ENCODE assay signal across 8 cellular contexts in genomic region chr22:20867179-20868099, GRCh38. TPM values are rescaled to one million over a fixed set of nuclear protein-coding genes. Genes with fewer than 3 reads are reported as not detected.
A peak's percentile ranks its signal among the peaks of the same experiment; 100 is the strongest.
DNase-seq lines count a peak whose midpoint lies in the region; ATAC-seq and TF ChIP-seq lines count a peak whose summit lies in the region.

No MANE protein-coding gene starts in this region.

- no peaks in the 10 kb centered on the region for H3K9me3 Mint-ChIP-seq in activated T-cell treated with anti-CD3 and anti-CD28 coated beads, Interleukin-2, amount 50 U/mL, for 72 hours

- in situ Hi-C loops in transverse colon (cut with MboI; ENCODE audit: low pct_ligation_motif_present in 1 of 4, low pct_unique_long_range_greater_than_20kb in 1 of 4, low sequenced_read_pairs in 3 of 4) = no loop called here

- no peak overlapping the region for H3K4me3 Mint-ChIP-seq in activated T-cell treated with anti-CD3 and anti-CD28 coated beads, Interleukin-2, amount 50 U/mL, for 72 hours

- H3K27me3 ChIP-seq in right lobe of liver (no peaks in the 10 kb centered on the region), transverse colon (no peaks in the 10 kb centered on the region)

- H3K4me3 ChIP-seq in cardiac fibroblast (replicated peaks in 1 of 2; ENCODE audit: low read depth in 2 of 2, low read length in 2 of 2) = no peak overlapping the region
- peak overlapping the region in 2 of 3 donors; percentile 20 to 27 for H3K4me3 ChIP-seq in right lobe of liver
- H3K4me3 ChIP-seq in transverse colon = peak overlapping the region in 1 of 4 donors; percentile 22

- no peaks in the 10 kb centered on the region for H3K9me3 ChIP-seq in right lobe of liver
- H3K9me3 ChIP-seq in transverse colon = no peaks in the 10 kb centered on the region

- H3K36me3 ChIP-seq in right lobe of liver = peaks cover 0 to 20% (median 7%) of the 10 kb centered on the region in 4 donors
- H3K36me3 ChIP-seq in transverse colon = peaks cover 0 to 14% (median 3%) of the 10 kb centered on the region in 4 donors

- TF ChIP-seq POLR2A in right lobe of liver (IDR thresholded peaks at IDR 0.05) = peak; percentile 84
- peak; percentile 68 for TF ChIP-seq POLR2A in transverse colon (IDR thresholded peaks at IDR 0.05)

- H3K36me3 Mint-ChIP-seq in activated T-cell treated with anti-CD3 and anti-CD28 coated beads, Interleukin-2, amount 50 U/mL, for 72 hours (ENCODE audit: insufficient read depth in 2 of 2) = no peaks in the 10 kb centered on the region

- H3K27ac ChIP-seq in right lobe of liver (peak overlapping the region; percentile 91 to 96 (median 93)), transverse colon (peak overlapping the region; percentile 81 to 88 (median 87))

- TF ChIP-seq CTCF in cardiac fibroblast (IDR thresholded peaks at IDR 0.05; ENCODE audit: low read depth, low read length) = no peak
- TF ChIP-seq CTCF in right lobe of liver (IDR thresholded peaks at IDR 0.05) = no peak
- TF ChIP-seq CTCF in transverse colon (IDR thresholded peaks at IDR 0.05) = no peak

- no peaks in the 10 kb centered on the region for H3K27me3 Mint-ChIP-seq in activated T-cell treated with anti-CD3 and anti-CD28 coated beads, Interleukin-2, amount 50 U/mL, for 72 hours (ENCODE audit: low read depth)

- no peak for TF ChIP-seq EP300 in transverse colon (IDR thresholded peaks at IDR 0.05; ENCODE audit: low read depth)

- peaks cover 0 to 46% (median 14%) of the 10 kb centered on the region in 4 donors for H3K4me1 ChIP-seq in right lobe of liver
- peaks cover 9 to 34% (median 28%) of the 10 kb centered on the region in 4 donors for H3K4me1 ChIP-seq in transverse colon

- WGBS in right lobe of liver (ENCODE audit: insufficient coverage, low coverage, low lambda C conversion rate, missing lambda C conversion rate) = 15% methylated on average over 4 of the region's 12 CpGs
- WGBS in transverse colon (ENCODE audit: low coverage in 1 of 2), 2 donors = 32 to 45% methylated on average over 3 to 12 of the region's 12 CpGs

- peak overlapping the region; percentile 8 for H3K27ac Mint-ChIP-seq in activated T-cell treated with anti-CD3 and anti-CD28 coated beads, Interleukin-2, amount 50 U/mL, for 72 hours

- H3K4me1 Mint-ChIP-seq in activated T-cell treated with anti-CD3 and anti-CD28 coated beads, Interleukin-2, amount 50 U/mL, for 72 hours (ENCODE audit: low read depth) = peaks cover 30% of the 10 kb centered on the region

- no peak for DNase-seq in activated T-cell treated with anti-CD3 and anti-CD28 coated beads, Interleukin-2, amount 50 U/mL, for 72 hours
- no peak for DNase-seq in activated T-cell treated with anti-CD3 and anti-CD28 coated beads, Interleukin-2, amount 50 U/mL, for 1 hour
- DNase-seq in cardiac fibroblast (ENCODE audit: low read depth in 2 of 2) (peak; percentile 35 to 76), right lobe of liver (peak; percentile 76 to 89 (median 82)), transverse colon (peak; percentile 51), NCI-H748 treated with DMSO at 0.1 percent for 48 hours (lab: John Stamatoyannopoulos, UW) (no peak), DMS153 (lab: John Stamatoyannopoulos, UW) (no peak)
- no peak for DNase-seq in central memory CD4-positive, alpha-beta T cell

- no peak for ATAC-seq in activated T-cell treated with anti-CD3 and anti-CD28 coated beads, Interleukin-2, amount 50 U/mL, for 72 hours (replicated peaks in 1 of 2)
- ATAC-seq in right lobe of liver = peak; percentile 93 to 97 (median 96)

- intact Hi-C loops in right lobe of liver (cut with DNase I) (no loop called here), transverse colon (cut with DNase I; ENCODE audit: low total_unique reads) (no loop called here)

RNA-seq across cellular contexts. Expression of gene SNAP29, which starts 8.6 kb away (rescaled TPM):
- total RNA-seq in activated T-cell treated with anti-CD3 and anti-CD28 coated beads, Interleukin-2, amount 50 U/mL, for 72 hours = 10 to 100 TPM; 19.8 to 21.0 TPM
- total RNA-seq in right lobe of liver = 10 to 100 TPM; 17.6 to 27.0 (median 22.4) TPM
- 10 to 100 TPM in 3 of 4 donors, 1 to 10 TPM in 1; 8.0 to 25.5 (median 20.3) TPM for total RNA-seq in transverse colon

RNA-seq across cellular contexts. Expression of gene PI4KA, which starts 8.8 kb away (rescaled TPM):
- total RNA-seq in activated T-cell treated with anti-CD3 and anti-CD28 coated beads, Interleukin-2, amount 50 U/mL, for 72 hours = 10 to 100 TPM; 60.4 to 63.1 TPM
- total RNA-seq in right lobe of liver (10 to 100 TPM; 35.3 to 55.4 (median 47.7) TPM), transverse colon (100 to 1,000 TPM in 2 of 4 donors, 10 to 100 TPM in 2; 90.8 to 126 (median 109) TPM)

RNA-seq across cellular contexts. Expression of gene CRKL, which starts 49.8 kb away (rescaled TPM):
- total RNA-seq in activated T-cell treated with anti-CD3 and anti-CD28 coated beads, Interleukin-2, amount 50 U/mL, for 72 hours = 10 to 100 TPM; 70.4 to 71.5 TPM
- total RNA-seq in right lobe of liver (10 to 100 TPM; 27.5 to 53.1 (median 35.2) TPM), transverse colon (10 to 100 TPM; 37.0 to 56.7 (median 48.6) TPM)

Comparison
In these comparisons a context has a peak if more than half of its experiments do, and no peak if none do; other contexts are left out.
1. ATAC-seq: peak in right lobe of liver (4 of 4); none in activated T-cell treated with anti-CD3 and anti-CD28 coated beads, Interleukin-2, amount 50 U/mL, for 72 hours (0 of 2).
2. DNase-seq: peak in cardiac fibroblast (2 of 2), right lobe of liver (3 of 3) and transverse colon (single experiment); none in activated T-cell treated with anti-CD3 and anti-CD28 coated beads, Interleukin-2, amount 50 U/mL, for 72 hours (0 of 2), activated T-cell treated with anti-CD3 and anti-CD28 coated beads, Interleukin-2, amount 50 U/mL, for 1 hour (single experiment), central memory CD4-positive, alpha-beta T cell (single experiment), NCI-H748 treated with DMSO at 0.1 percent for 48 hours (single experiment) and DMS153 (single experiment).
3. H3K4me3 ChIP-seq: peak in right lobe of liver (2 of 3); none in cardiac fibroblast (0 of 2).